8 cellular contexts compared by ENCODE assay signal in genomic region chr1:155250633-155251449, GRCh38. TPM values are rescaled to one million over a fixed set of nuclear protein-coding genes. Genes with fewer than 3 reads are reported as not detected.
DNase-seq lines count a peak whose midpoint lies in the region; ATAC-seq and TF ChIP-seq lines count a peak whose summit lies in the region.

No MANE protein-coding gene starts in this region.

- H3K9me3 ChIP-seq in WERI-Rb-1 (ENCODE audit: severe bottlenecking): no peaks in the 10 kb centered on the region
- no peaks in the 10 kb centered on the region for H3K9me3 ChIP-seq in mammary epithelial cell (replicated peaks; ENCODE audit: insufficient read depth, low read length)

- peak overlapping the region; percentile 62 for H3K4me2 ChIP-seq in mammary epithelial cell (ENCODE audit: insufficient read depth, low read depth, low read length)

- dilution Hi-C loops in mammary epithelial cell (cut with HindIII; ENCODE audit: low sequenced_read_pairs): no loop called here

- H3K36me3 ChIP-seq in WERI-Rb-1 (peaks cover 65% of the 10 kb centered on the region), mammary epithelial cell (ENCODE audit: insufficient read depth, low read length) (no peaks in the 10 kb centered on the region)

- 51% methylated on average over 8 of the region's 23 CpGs for WGBS in mammary epithelial cell (ENCODE audit: low coverage, missing lambda C conversion rate)

- DNase-seq in AG08395 (ENCODE audit: low spot score) (peak; percentile 95), NCI-H2227 (lab: John Stamatoyannopoulos, UW; ENCODE audit: unreplicated experiment) (peak; percentile 95), WERI-Rb-1 (peak; percentile 100), mammary epithelial cell (peak; percentile 73), inferior parietal cortex (ENCODE audit: extremely low spot score) (peak; percentile 91)
- DNase-seq in stimulated activated CD4-positive, alpha-beta T cell treated with anti-CD3 and anti-CD28 coated beads, Interleukin-12 subunit alpha, Interleukin-12 subunit beta, amount 100 ng/mL, for 4 hours: peak; percentile 98

- H3K9ac ChIP-seq in mammary epithelial cell (ENCODE audit: insufficient read depth, low read length): no peak overlapping the region

- peaks cover 30% of the 10 kb centered on the region for H3K4me1 ChIP-seq in mammary epithelial cell (ENCODE audit: insufficient read depth, low read length)

- peak overlapping the region; percentile 51 for H2AFZ ChIP-seq in mammary epithelial cell (ENCODE audit: low read depth, low read length)

- BruUV-seq in mammary epithelial cell (replicated peaks; lab: Mats Ljungman, UMichigan): no TSS peak

- H3K79me2 ChIP-seq in mammary epithelial cell (ENCODE audit: insufficient read depth, low read length): peaks cover 18% of the 10 kb centered on the region

- H3K4me3 ChIP-seq in WERI-Rb-1 (ENCODE audit: low read depth, low read length): no peak overlapping the region
- H3K4me3 ChIP-seq in mammary epithelial cell (replicated peaks in 1 of 3; ENCODE audit: insufficient read depth in 1 of 3, low read depth in 2 of 3, low read length in 3 of 3): peak overlapping the region in 1 of 3 experiments; percentile 21

- H3K27me3 ChIP-seq in WERI-Rb-1 (ENCODE audit: insufficient read depth, low read depth, severe bottlenecking) (no peaks in the 10 kb centered on the region), mammary epithelial cell (ENCODE audit: insufficient read depth, low read length) (no peaks in the 10 kb centered on the region)

- in situ Hi-C loops in mammary epithelial cell (cut with MboI; ENCODE audit: low sequenced_read_pairs in 2 of 2): no loop called here

- TF ChIP-seq CTCF in WERI-Rb-1 (IDR thresholded peaks at IDR 0.05; ENCODE audit: low read depth, low read length) (peak; percentile 100), mammary epithelial cell (conservative IDR thresholded peaks at IDR 0.05 in 1 of 2, IDR thresholded peaks at IDR 0.05 in 1 of 2; ENCODE audit: extremely low read depth in 1 of 2, insufficient read depth in 1 of 2, low read depth in 1 of 2, low read length in 2 of 2) (peak; percentile 100)

- CTCF ChIA-PET in mammary epithelial cell (lab: Charles Lee; ENCODE audit: low non-redundant PET): interaction anchor here (0.6 to 0.8 kb wide), 5 partner anchors 26 to 616 kb away, joined by 3 to 7 read pairs (median 5); no protein-coding TSS in a partner anchor

- H4K20me1 ChIP-seq in mammary epithelial cell (ENCODE audit: insufficient read depth, low read length): no peaks in the 10 kb centered on the region

- peak overlapping the region; percentile 40 for H3K27ac ChIP-seq in WERI-Rb-1
- no peak overlapping the region for H3K27ac ChIP-seq in mammary epithelial cell (ENCODE audit: insufficient read depth, low read depth, low read length)

- ATAC-seq in GM18868 (IDR thresholded peaks at IDR 0.05; ENCODE audit: unreplicated experiment) (peak; percentile 90), HG03108 (IDR thresholded peaks at IDR 0.05; ENCODE audit: unreplicated experiment) (peak; percentile 85)

- intact Hi-C loops in mammary epithelial cell (cut with micrococcal nuclease): loop anchor here (1.0 to 5.0 kb wide), 7 partner anchors 26 to 397 kb away; partner anchors contain the start of genes FDPS, HCN3 and THBS3

RNA-seq across cellular contexts. Expression of gene ENTREP3, which starts 4.4 kb away (rescaled TPM):
- 10 to 100 TPM; 10.0 to 66.1 TPM for total RNA-seq in mammary epithelial cell
- 18.4 TPM for polyA plus RNA-seq in mammary epithelial cell
- 73.9 TPM for polyA minus RNA-seq in mammary epithelial cell

RNA-seq across cellular contexts. Expression of gene SCAMP3, which starts 11.3 kb away (rescaled TPM):
- total RNA-seq in mammary epithelial cell: 10 to 100 TPM; 36.7 to 57.7 TPM
- polyA plus RNA-seq in mammary epithelial cell: 90.5 TPM
- 75.5 TPM for polyA minus RNA-seq in mammary epithelial cell

RNA-seq across cellular contexts. Expression of gene CLK2, which starts 22.5 kb away (rescaled TPM):
- total RNA-seq in mammary epithelial cell: 10 to 100 TPM; 21.5 to 41.5 TPM
- polyA plus RNA-seq in mammary epithelial cell: 36.1 TPM
- polyA minus RNA-seq in mammary epithelial cell: 93.7 TPM

RNA-seq across cellular contexts. Expression of gene HCN3, which starts 26.4 kb away (rescaled TPM):
- 1 to 10 TPM; 1.3 to 4.8 TPM for total RNA-seq in mammary epithelial cell
- polyA plus RNA-seq in mammary epithelial cell: 3.0 TPM
- polyA minus RNA-seq in mammary epithelial cell: 10.3 TPM

RNA-seq across cellular contexts. Expression of gene MTX1, which starts 42.3 kb away (rescaled TPM):
- 10 to 100 TPM; 34.2 to 49.3 TPM for total RNA-seq in mammary epithelial cell
- 82.0 TPM for polyA plus RNA-seq in mammary epithelial cell
- polyA minus RNA-seq in mammary epithelial cell: 31.0 TPM
